22 cellular contexts compared by ENCODE assay signal in genomic region chr20:10641467-10641866, GRCh38.
"Had no signal": no experiment of that assay in that cellular context is flagged by ENCODE, and none has a peak within 500 bp of the region (broad histone marks: within the 10 kb centered on the region; RNA-seq: fewer than 3 reads in every experiment).

No MANE protein-coding gene starts in this region.

- H3K9me3 ChIP-seq: adrenal gland, prostate gland, upper lobe of left lung had no signal

- H3K4me1 ChIP-seq: prostate gland had no signal

- H3K27me3 Mint-ChIP-seq: activated naive CD4-positive, alpha-beta T cell treated with anti-CD3 and anti-CD28 coated beads, Interleukin-2, amount 50 U/mL, for 24 hours; stimulated activated naive CD8-positive, alpha-beta T cell treated with anti-CD3 and anti-CD28 coated beads, Interleukin-15, Interleukin-2, amounts not matched to agents 100 ng/mL and 50 ng/mL, for 24 hours had no signal

- H3K27ac ChIP-seq: adrenal gland, prostate gland, WERI-Rb-1 had no signal

- H3K9me3 Mint-ChIP-seq: activated naive CD4-positive, alpha-beta T cell treated with anti-CD3 and anti-CD28 coated beads, Interleukin-2, amount 50 U/mL, for 24 hours; activated T-cell treated with anti-CD3 and anti-CD28 coated beads, Interleukin-2, amount 50 U/mL, for 72 hours; effector memory CD8-positive, alpha-beta T cell; stimulated activated naive CD8-positive, alpha-beta T cell treated with anti-CD3 and anti-CD28 coated beads, Interleukin-15, Interleukin-2, amounts not matched to agents 100 ng/mL and 50 ng/mL, for 24 hours had no signal

- FAIRE-seq: keratinocyte had no signal

- H3K4me3 Mint-ChIP-seq: activated naive CD4-positive, alpha-beta T cell treated with anti-CD3 and anti-CD28 coated beads, Interleukin-2, amount 50 U/mL, for 24 hours; activated T-cell treated with anti-CD3 and anti-CD28 coated beads, Interleukin-2, amount 50 U/mL, for 72 hours; effector memory CD8-positive, alpha-beta T cell; stimulated activated naive CD8-positive, alpha-beta T cell treated with anti-CD3 and anti-CD28 coated beads, Interleukin-15, Interleukin-2, amounts not matched to agents 100 ng/mL and 50 ng/mL, for 24 hours had no signal

- H3K36me3 Mint-ChIP-seq: activated naive CD4-positive, alpha-beta T cell treated with anti-CD3 and anti-CD28 coated beads, Interleukin-2, amount 50 U/mL, for 24 hours had no signal

- ATAC-seq: activated T-cell treated with anti-CD3 and anti-CD28 coated beads, Interleukin-2, amount 50 U/mL, for 72 hours; effector memory CD8-positive, alpha-beta T cell; left lobe of liver; right cardiac atrium had no signal

- DNase-seq: activated CD4-positive, alpha-beta T cell treated with anti-CD3 and anti-CD28 coated beads for 1 hour; activated CD8-positive, alpha-beta memory T cell treated with anti-CD3 and anti-CD28 coated beads for 24 hours; activated effector memory CD4-positive, alpha-beta T cell treated with anti-CD3 and anti-CD28 coated beads, Interleukin-2, amount 50 U/mL, for 16 hours; activated T-cell treated with anti-CD3 and anti-CD28 coated beads, Interleukin-2, amount 50 U/mL, for 72 hours; adrenal gland; effector memory CD8-positive, alpha-beta T cell; foreskin melanocyte; hypothalamus; midbrain; right cardiac atrium; stimulated activated CD4-positive, alpha-beta T cell treated with anti-CD3 and anti-CD28 coated beads, Interleukin-2, amount 100 ng/mL, for 48 hours; SW 1271; T-helper 2 cell; WERI-Rb-1 had no signal

- H3K27me3 ChIP-seq: adrenal gland, cardiac muscle cell, upper lobe of left lung had no signal

- H3K4me1 Mint-ChIP-seq: activated naive CD4-positive, alpha-beta T cell treated with anti-CD3 and anti-CD28 coated beads, Interleukin-2, amount 50 U/mL, for 24 hours had no signal

- H3K27ac Mint-ChIP-seq: activated naive CD4-positive, alpha-beta T cell treated with anti-CD3 and anti-CD28 coated beads, Interleukin-2, amount 50 U/mL, for 24 hours; activated T-cell treated with anti-CD3 and anti-CD28 coated beads, Interleukin-2, amount 50 U/mL, for 72 hours; effector memory CD8-positive, alpha-beta T cell; stimulated activated naive CD8-positive, alpha-beta T cell treated with anti-CD3 and anti-CD28 coated beads, Interleukin-15, Interleukin-2, amounts not matched to agents 100 ng/mL and 50 ng/mL, for 24 hours had no signal

- H3K4me3 ChIP-seq: adrenal gland, cardiac muscle cell, prostate gland, skin epidermis, upper lobe of left lung had no signal
